13 cellular contexts compared by ENCODE assay signal in the genomic region with DNA sequence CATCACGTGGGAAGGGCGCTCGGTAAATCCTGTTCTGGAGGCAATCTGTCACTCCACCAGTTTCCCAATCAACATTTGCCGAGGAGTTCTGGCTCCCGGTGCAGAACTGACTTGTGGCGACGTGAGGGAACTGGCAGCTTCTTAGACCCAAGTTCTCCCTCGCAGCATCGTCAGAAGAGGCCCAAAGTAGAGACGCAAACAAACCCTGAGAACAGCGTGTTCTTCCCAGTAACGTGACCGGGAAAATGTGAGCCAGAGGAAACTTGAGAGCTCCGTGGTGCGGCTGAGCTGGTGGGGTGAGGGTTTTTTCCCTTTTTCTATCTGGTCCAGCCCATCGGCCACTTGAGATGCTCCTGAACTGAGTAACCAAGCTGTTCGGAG.
A peak's percentile ranks its signal among the peaks of the same experiment; 100 is the strongest.
DNase-seq lines count a peak whose midpoint lies in the region; ATAC-seq and TF ChIP-seq lines count a peak whose summit lies in the region.
"Had no signal": no experiment of that assay in that cellular context is flagged by ENCODE, and none has a peak within 500 bp of the region (broad histone marks: within the 10 kb centered on the region; RNA-seq: fewer than 3 reads in every experiment).

No MANE protein-coding gene starts in this region.

- 91 to 97% methylated on average over 10 to 17 of the region's 17 CpGs for WGBS in endodermal cell (ENCODE audit: insufficient coverage in 1 of 2, insufficient read length in 1 of 2), 2 experiments

- peak overlapping the region; percentile 75 for H3K4me2 ChIP-seq in skeletal muscle satellite cell (ENCODE audit: low read length)

- H3K27ac ChIP-seq in breast epithelium (peak overlapping the region; percentile 88 to 90), endodermal cell (ENCODE audit: low read depth, low read length) (no peak overlapping the region)
- H3K27ac ChIP-seq: left ventricle myocardium inferior had no signal

- TF ChIP-seq CTCF in HFFc6 (IDR thresholded peaks at IDR 0.05) (no peak), breast epithelium (IDR thresholded peaks at IDR 0.05) (no peak), endodermal cell (conservative IDR thresholded peaks at IDR 0.05) (no peak)

- H3K9me3 ChIP-seq in breast epithelium (no peaks in the 10 kb centered on the region), skeletal muscle satellite cell (replicated peaks; ENCODE audit: low read length) (no peaks in the 10 kb centered on the region), endodermal cell (ENCODE audit: control insufficient read depth, low read length) (no peaks in the 10 kb centered on the region)
- H3K9me3 ChIP-seq: MG63 had no signal

- H3K4me1 Mint-ChIP-seq in HFFc6 (ENCODE audit: low read depth), result peaks cover 50% of the 10 kb centered on the region
- peaks cover 16% of the 10 kb centered on the region for H3K4me1 Mint-ChIP-seq in endodermal cell

- H3K27me3 Mint-ChIP-seq in HFFc6 (ENCODE audit: insufficient read depth) (peaks cover 6% of the 10 kb centered on the region), endodermal cell (ENCODE audit: insufficient read depth) (no peaks in the 10 kb centered on the region)
- H3K27me3 Mint-ChIP-seq: central memory CD8-positive, alpha-beta T cell had no signal

- no peaks in the 10 kb centered on the region for H3K4me1 ChIP-seq in breast epithelium
- H3K4me1 ChIP-seq in skeletal muscle satellite cell (ENCODE audit: control insufficient read depth, insufficient read depth, low read length), result peaks cover 32% of the 10 kb centered on the region
- no peaks in the 10 kb centered on the region for H3K4me1 ChIP-seq in endodermal cell (ENCODE audit: control insufficient read depth, insufficient read depth, low read length)

- intact Hi-C loops in breast epithelium (cut with DNase I; ENCODE audit: low total_unique reads), result no loop called here

- ATAC-seq in GM18870 (IDR thresholded peaks at IDR 0.05; ENCODE audit: unreplicated experiment), result no peak

- no peak for TF ChIP-seq POLR2A in breast epithelium (IDR thresholded peaks at IDR 0.05)

- H3K27ac Mint-ChIP-seq in HFFc6 (peak overlapping the region; percentile 64; the same call in 1 of the 2 replicates), endodermal cell (no peak overlapping the region)

- H3K36me3 Mint-ChIP-seq in HFFc6 (ENCODE audit: low read depth) (peaks cover 20% of the 10 kb centered on the region), endodermal cell (ENCODE audit: low read depth) (no peaks in the 10 kb centered on the region)

- DNase-seq in HFFc6, result no peak
- peak in 1 of 2 donors; percentile 76 for DNase-seq in breast epithelium (ENCODE audit: low spot score in 2 of 2)
- peak; percentile 69 for DNase-seq in left kidney (ENCODE audit: low read depth, low spot score)
- DNase-seq in NCI-H446 treated with DMSO at 0.1 percent for 48 hours (lab: John Stamatoyannopoulos, UW), result no peak
- DNase-seq in endodermal cell, result no peak
- no peak for DNase-seq in central memory CD4-positive, alpha-beta T cell
- DNase-seq: activated CD4-positive, CD25-positive, alpha-beta regulatory T cell; left ventricle myocardium inferior; MG63; retina had no signal

- H3K4me3 Mint-ChIP-seq in HFFc6 (no peak overlapping the region; the same call in 1 of the 2 replicates), endodermal cell (no peak overlapping the region)
- H3K4me3 Mint-ChIP-seq: central memory CD8-positive, alpha-beta T cell had no signal

- H3K9ac ChIP-seq in skeletal muscle satellite cell (ENCODE audit: low read depth, low read length), result peak overlapping the region; percentile 64
- no peak overlapping the region for H3K9ac ChIP-seq in endodermal cell (ENCODE audit: extremely low read depth, low read length, poor library complexity, severe bottlenecking)

- H3K27me3 ChIP-seq in breast epithelium (no peaks in the 10 kb centered on the region), skeletal muscle satellite cell (ENCODE audit: control insufficient read depth, insufficient read depth, low read length) (no peaks in the 10 kb centered on the region), endodermal cell (ENCODE audit: control insufficient read depth, insufficient read depth, low read length, poor library complexity, severe bottlenecking) (no peaks in the 10 kb centered on the region)
- H3K27me3 ChIP-seq: MG63 had no signal

- no peaks in the 10 kb centered on the region for H3K36me3 ChIP-seq in breast epithelium
- no peaks in the 10 kb centered on the region for H3K36me3 ChIP-seq in skeletal muscle satellite cell (ENCODE audit: insufficient read depth, low read length)
- no peaks in the 10 kb centered on the region for H3K36me3 ChIP-seq in endodermal cell (ENCODE audit: control insufficient read depth, insufficient read depth, low read length)
- H3K36me3 ChIP-seq: MG63 had no signal

- H3K4me3 ChIP-seq in breast epithelium (peak overlapping the region in 2 of 3 donors; percentile 36 to 60), skeletal muscle satellite cell (ENCODE audit: low read length) (peak overlapping the region; percentile 31), endodermal cell (ENCODE audit: low read length) (no peak overlapping the region)
- H3K4me3 ChIP-seq: left ventricle myocardium inferior, MG63 had no signal

- H3K9me3 Mint-ChIP-seq in HFFc6 (peaks cover 5% of the 10 kb centered on the region), endodermal cell (peaks cover 7% of the 10 kb centered on the region)
- H3K9me3 Mint-ChIP-seq: central memory CD8-positive, alpha-beta T cell had no signal
